ENCODE assay signal across 12 cellular contexts in the genomic region with DNA sequence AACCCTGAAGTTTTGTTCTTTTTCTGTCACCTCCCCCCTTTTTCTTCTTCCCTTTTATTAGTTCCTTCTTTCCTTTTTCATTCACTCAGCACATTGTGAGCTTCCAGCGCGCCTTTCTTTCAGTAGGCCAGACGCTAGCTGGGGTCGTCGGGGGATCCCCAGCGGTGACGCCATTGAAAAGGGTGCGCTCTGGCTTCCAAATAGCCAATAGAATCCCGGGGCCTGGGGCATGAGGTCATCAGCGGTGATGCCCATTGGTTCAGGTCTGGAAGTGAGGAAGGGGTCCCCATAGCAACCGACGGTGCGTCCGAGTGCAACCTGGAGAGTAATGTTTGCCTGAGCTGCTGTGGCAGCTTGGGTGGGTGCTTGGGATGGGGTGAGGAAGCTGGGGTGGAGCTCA. TPM values are rescaled to one million over a fixed set of nuclear protein-coding genes. Genes with fewer than 3 reads are reported as not detected.
DNase-seq lines count a peak whose midpoint lies in the region; ATAC-seq, FAIRE-seq and TF ChIP-seq lines count a peak whose summit lies in the region.
"Had no signal": no experiment of that assay in that cellular context is flagged by ENCODE, and none has a peak within 500 bp of the region (broad histone marks: within the 10 kb centered on the region; RNA-seq: fewer than 3 reads in every experiment).

No MANE protein-coding gene starts in this region.

- H3K36me3 Mint-ChIP-seq in naive thymus-derived CD8-positive, alpha-beta T cell: peaks cover 0 to 15% (median 0%) of the 10 kb centered on the region in 3 donors

- POLR2A ChIA-PET in HEK293 (lab: Yijun Ruan, JAX): interaction anchor here (0.7 to 2.3 kb wide), 2 partner anchors 21 to 219 kb away, joined by 3 to 6 read pairs; a partner anchor contains a TSS
- POLR2A ChIA-PET in K562 (lab: Yijun Ruan, JAX): interaction anchor here (0.6 to 0.7 kb wide), 4 partner anchors 49 to 727 kb away, joined by 3 to 5 read pairs (median 3); a partner anchor contains a TSS
- POLR2A ChIA-PET in naive thymus-derived CD8-positive, alpha-beta T cell (lab: Charles Lee): interaction anchor here (0.6 kb wide), 1 partner anchor 100 kb away, joined by 3 read pairs; no protein-coding TSS in a partner anchor

- H3K9me1 ChIP-seq in K562 (ENCODE audit: control insufficient read depth, insufficient read depth, low read length): no peaks in the 10 kb centered on the region

- peaks cover 0 to 27% (median 14%) of the 10 kb centered on the region in 11 experiments; a peak in 14 of 22 replicates for H4K20me1 ChIP-seq in BLaER1 treated with 17β-estradiol and CSF1 and Interleukin-3, amounts not matched to agents 10 nM and 100 nM
- H4K20me1 ChIP-seq in K562 (replicated peaks; ENCODE audit: control insufficient read depth, insufficient read depth, low read length): no peaks in the 10 kb centered on the region

- no peak for TF ChIP-seq CTCF in HEK293 (tag by site-specific recombination; IDR thresholded peaks at IDR 0.05)
- TF ChIP-seq CTCF in K562 (IDR thresholded peaks at IDR 0.05 in 2 of 3, conservative IDR thresholded peaks at IDR 0.05 in 1 of 3; ENCODE audit: insufficient read depth in 2 of 3, low read depth in 1 of 3, low read length in 3 of 3): no peak
- TF ChIP-seq CTCF in breast epithelium (IDR thresholded peaks at IDR 0.05): no peak

- DNase-seq in K562 (ENCODE audit: extremely low read depth in 1 of 4, low spot score in 3 of 4) (peak in 2 of 4 experiments; percentile 42 to 53), T1000 (lab: John Stamatoyannopoulos, UW) (no peak), HTR-8/SVneo (ENCODE audit: insufficient read length, low spot score) (no peak), substantia nigra (lab: John Stamatoyannopoulos, UW) (no peak), breast epithelium (ENCODE audit: low spot score in 2 of 2) (no peak)
- DNase-seq in naive thymus-derived CD8-positive, alpha-beta T cell: no peak
- DNase-seq: activated CD4-positive, alpha-beta T cell treated with anti-CD3 and anti-CD28 coated beads for 4 hours; stimulated activated CD4-positive, alpha-beta T cell treated with anti-CD3 and anti-CD28 coated beads, Interleukin-1b, Interleukin-23, amount 100 ng/mL, for 48 hours had no signal

- TF ChIP-seq EP300 in K562 (IDR thresholded peaks at IDR 0.05; ENCODE audit: low read length): no peak

- FAIRE-seq in K562 (lab: Jason Lieb, UNC): no peak
- FAIRE-seq in HTR-8/SVneo (lab: Jason Lieb, UNC): no peak
- FAIRE-seq: colon had no signal

- in situ Hi-C loops in K562 (cut with MboI): no loop called here

- H3K79me2 ChIP-seq in K562 (ENCODE audit: control insufficient read depth, insufficient read depth, low read length): no peaks in the 10 kb centered on the region

- H3K9me3 ChIP-seq in BLaER1 treated with 17β-estradiol and CSF1 and Interleukin-3, amounts not matched to agents 10 nM and 100 nM (replicated peaks in 1 of 11): no peaks in the 10 kb centered on the region
- no peaks in the 10 kb centered on the region for H3K9me3 ChIP-seq in HEK293 (ENCODE audit: control insufficient read depth, insufficient read depth, low read depth, low read length)
- no peaks in the 10 kb centered on the region for H3K9me3 ChIP-seq in K562 (replicated peaks; ENCODE audit: control insufficient read depth, insufficient read depth, low read depth, low read length)
- no peaks in the 10 kb centered on the region for H3K9me3 ChIP-seq in breast epithelium

- H3K4me2 ChIP-seq in BLaER1 treated with 17β-estradiol and CSF1 and Interleukin-3, amounts not matched to agents 10 nM and 100 nM: peak overlapping the region; percentile 93 to 100 (median 98)
- H3K4me2 ChIP-seq in K562 (ENCODE audit: insufficient read depth, low read length): peak overlapping the region; percentile 76; the same call in 1 of the 2 replicates

- H3K4me1 Mint-ChIP-seq in naive thymus-derived CD8-positive, alpha-beta T cell: peaks cover 13 to 43% (median 37%) of the 10 kb centered on the region in 4 donors

- CTCF ChIA-PET in HEK293 (lab: Yijun Ruan, JAX) (interaction anchor here (0.6 to 8.0 kb wide), 3 partner anchors 13 to 1414 kb away, joined by 4 to 66 read pairs (median 7); no protein-coding TSS in a partner anchor), K562 (lab: Yijun Ruan, JAX; ENCODE audit: low intra/inter-chr PET ratio) (no interaction called here)

- H3K4me3 ChIP-seq in BLaER1 treated with 17β-estradiol and CSF1 and Interleukin-3, amounts not matched to agents 10 nM and 100 nM: peak overlapping the region in 6 of 10 experiments; percentile 49 to 66 (median 56); a peak in 9 of 20 replicates
- H3K4me3 ChIP-seq in HEK293 (ENCODE audit: low read depth, low read length) (no peak overlapping the region), K562 (no peak overlapping the region), breast epithelium (no peak overlapping the region)

- H3K36me3 ChIP-seq in BLaER1 treated with 17β-estradiol and CSF1 and Interleukin-3, amounts not matched to agents 10 nM and 100 nM: peaks cover 7 to 29% (median 23%) of the 10 kb centered on the region in 11 experiments; a peak in 18 of 22 replicates
- H3K36me3 ChIP-seq in HEK293 (ENCODE audit: control insufficient read depth in 2 of 2, insufficient read depth in 1 of 2, low read length in 2 of 2) (peaks cover 0 to 5% of the 10 kb centered on the region in 2 experiments; a peak in 1 of 3 replicates), K562 (ENCODE audit: control insufficient read depth, insufficient read depth, low read length) (peaks cover 15% of the 10 kb centered on the region; the same call in 1 of the 3 replicates), breast epithelium (no peaks in the 10 kb centered on the region)

- peak overlapping the region; percentile 52 to 89 (median 78); a peak in 20 of 22 replicates for H3K27ac ChIP-seq in BLaER1 treated with 17β-estradiol and CSF1 and Interleukin-3, amounts not matched to agents 10 nM and 100 nM
- H3K27ac ChIP-seq in HEK293 (ENCODE audit: extremely low read depth, low read depth, low read length): no peak overlapping the region
- peak overlapping the region; percentile 44; the same call in 1 of the 3 replicates for H3K27ac ChIP-seq in K562 (ENCODE audit: extremely low read depth, low read depth, low read length)
- H3K27ac ChIP-seq in substantia nigra (ENCODE audit: low read depth, low read length, poor library complexity, severe bottlenecking): no peak overlapping the region
- peak overlapping the region in 1 of 2 donors; percentile 51 for H3K27ac ChIP-seq in breast epithelium

- peak overlapping the region in 5 of 10 donors; percentile 43 to 88 (median 76) for H3K27ac Mint-ChIP-seq in naive thymus-derived CD8-positive, alpha-beta T cell

- H2AFZ ChIP-seq in K562 (ENCODE audit: low read depth, low read length): peak overlapping the region; percentile 87

- WGBS in K562 (ENCODE audit: insufficient coverage, low coverage, missing lambda C conversion rate): 71% methylated on average over 11 of the region's 14 CpGs

- no peak for TF ChIP-seq RAD21 in K562 (CRISPR knock-in tag; conservative IDR thresholded peaks at IDR 0.05 in 1 of 2, IDR thresholded peaks at IDR 0.05 in 1 of 2)

- peak overlapping the region in 9 of 10 donors; percentile 58 to 78 (median 63) for H3K4me3 Mint-ChIP-seq in naive thymus-derived CD8-positive, alpha-beta T cell

- no peak for TF ChIP-seq POLR2A in K562 (conservative IDR thresholded peaks at IDR 0.05)
- no peak for TF ChIP-seq POLR2A in breast epithelium (IDR thresholded peaks at IDR 0.05)

- H3K9ac ChIP-seq in BLaER1 treated with 17β-estradiol and CSF1 and Interleukin-3, amounts not matched to agents 10 nM and 100 nM: peak overlapping the region; percentile 67 to 79 (median 75); a peak in 21 of 22 replicates
- peak overlapping the region; percentile 48 to 70; a peak in 3 of 4 replicates for H3K9ac ChIP-seq in K562 (ENCODE audit: insufficient read depth in 1 of 2, low read depth in 2 of 2, low read length in 2 of 2)

- H3K27me3 Mint-ChIP-seq in naive thymus-derived CD8-positive, alpha-beta T cell: no peaks in the 10 kb centered on the region

- intact Hi-C loops in K562 (cut with micrococcal nuclease) (loop anchor here (1.0 to 2.0 kb wide), 2 partner anchors 8 to 13 kb away; a partner anchor contains a TSS), breast epithelium (cut with DNase I; ENCODE audit: low total_unique reads) (no loop called here)

- peaks cover 95 to 100% (median 99%) of the 10 kb centered on the region in 10 experiments for H3K4me1 ChIP-seq in BLaER1 treated with 17β-estradiol and CSF1 and Interleukin-3, amounts not matched to agents 10 nM and 100 nM
- peaks cover 5% of the 10 kb centered on the region; the same call in 1 of the 2 replicates for H3K4me1 ChIP-seq in HEK293 (ENCODE audit: control insufficient read depth, insufficient read depth, low read length)
- peaks cover 26 to 42% of the 10 kb centered on the region in 2 experiments for H3K4me1 ChIP-seq in K562 (replicated peaks in 1 of 2; ENCODE audit: control insufficient read depth in 2 of 2, insufficient read depth in 2 of 2, low read length in 2 of 2)
- H3K4me1 ChIP-seq in breast epithelium: peaks cover 0 to 6% of the 10 kb centered on the region in 2 donors

- no peaks in the 10 kb centered on the region for H3K9me3 Mint-ChIP-seq in naive thymus-derived CD8-positive, alpha-beta T cell

- no peaks in the 10 kb centered on the region for H3K27me3 ChIP-seq in BLaER1 treated with 17β-estradiol and CSF1 and Interleukin-3, amounts not matched to agents 10 nM and 100 nM
- H3K27me3 ChIP-seq in K562 (ENCODE audit: control insufficient read depth in 2 of 2, insufficient read depth in 2 of 2, low read length in 2 of 2): no peaks in the 10 kb centered on the region
- H3K27me3 ChIP-seq in breast epithelium: no peaks in the 10 kb centered on the region

- no TSS peak for BruUV-seq in K562 (replicated peaks; lab: Mats Ljungman, UMichigan)

- ATAC-seq in K562: no peak
- no peak for ATAC-seq in naive thymus-derived CD8-positive, alpha-beta T cell

RNA-seq across cellular contexts. Expression of a gene that starts 6.9 kb away (rescaled TPM):
- 3.7 and 9.0 TPM in 2 replicates for total RNA-seq in K562 (2011; cell fraction: chromatin; rRNA removed; ENCODE audit: low replicate concordance)
- total RNA-seq in K562 (2011; cell fraction: nucleolus; rRNA removed): 11.2 and 12.4 TPM in 2 replicates
- 8.1 and 10.5 TPM in 2 replicates for total RNA-seq in K562 (2011; cell fraction: nucleoplasm; rRNA removed)
- 4.5 and 8.6 TPM in 2 replicates for total RNA-seq in K562 (2014; rRNA removed)
- total RNA-seq in K562 (2014; rRNA removed; fragmentation: Illumina TruSeq; extraction: Trizol): 1.7 and 3.3 TPM in 2 replicates
- 4.7 and 4.9 TPM in 2 replicates for total RNA-seq in K562 (2015; rRNA removed; fragmentation: Illumina TruSeq; extraction: Trizol)
- total RNA-seq in K562 (2021): 6.2 and 7.1 TPM in 2 replicates
- polyA plus RNA-seq in K562 (2011; rRNA removed): 7.3 and 10.9 TPM in 2 replicates
- 10.9 and 15.6 TPM in 2 replicates for polyA plus RNA-seq in K562 (2011; cell fraction: cytosol; rRNA removed)
- 14.1 and 14.9 TPM in 2 replicates for polyA plus RNA-seq in K562 (2011; cell fraction: nucleus; rRNA removed)
- 4.5 and 7.1 TPM in 2 replicates for polyA plus RNA-seq in K562 (2012)
- polyA plus RNA-seq in K562 (2014; fragmentation: Illumina TruSeq; extraction: Trizol): 7.9 and 9.3 TPM in 2 replicates
- polyA plus RNA-seq in K562 (2014; fragmentation: Nextera tagmentation; extraction: Ambion mirVana): under 1 TPM; 0.59 to 0.63 TPM
- polyA plus RNA-seq in K562 (2014; rRNA removed): 4.8 and 6.8 TPM in 2 replicates
- 2.0 and 3.1 TPM in 2 replicates for polyA minus RNA-seq in K562 (2011; rRNA and poly(A)+ RNA removed)
- polyA minus RNA-seq in K562 (2011; cell fraction: cytosol; rRNA and poly(A)+ RNA removed): 5.5 and 6.3 TPM in 2 replicates
- 2.7 and 5.9 TPM in 2 replicates for polyA minus RNA-seq in K562 (2011; cell fraction: nucleus; rRNA and poly(A)+ RNA removed)
- total RNA-seq in naive thymus-derived CD8-positive, alpha-beta T cell: 1 to 10 TPM in 1 of 2 experiments, under 1 TPM in 1; 0.88 to 1.2 TPM
- 1 to 10 TPM in 1 of 3 donors, under 1 TPM in 2; 0.53 to 1.3 (median 0.56) TPM for polyA plus RNA-seq in naive thymus-derived CD8-positive, alpha-beta T cell
- 1 to 10 TPM; 1.6 to 7.2 (median 6.6) TPM for total RNA-seq in breast epithelium

RNA-seq across cellular contexts. Expression of a gene that starts 8.2 kb away (rescaled TPM):
- 4.6 and 12.1 TPM in 2 replicates for total RNA-seq in K562 (2011; cell fraction: chromatin; rRNA removed; ENCODE audit: low replicate concordance)
- total RNA-seq in K562 (2011; cell fraction: nucleolus; rRNA removed): 12.6 and 17.5 TPM in 2 replicates
- 10.9 and 12.2 TPM in 2 replicates for total RNA-seq in K562 (2011; cell fraction: nucleoplasm; rRNA removed)
- total RNA-seq in K562 (2014; rRNA removed) (7.4 and 10.6 TPM in 2 replicates), K562 (2014; rRNA removed; fragmentation: Illumina TruSeq; extraction: Trizol) (2.0 and 2.9 TPM in 2 replicates), K562 (2015; rRNA removed; fragmentation: Illumina TruSeq; extraction: Trizol) (5.7 and 5.9 TPM in 2 replicates), K562 (2021) (4.7 and 6.1 TPM in 2 replicates), breast epithelium (10 to 100 TPM in 2 of 3 donors, 1 to 10 TPM in 1; 4.8 to 26.6 (median 23.9) TPM)
- polyA plus RNA-seq in K562 (2011; rRNA removed) (6.5 and 10.2 TPM in 2 replicates), K562 (2014; fragmentation: Illumina TruSeq; extraction: Trizol) (6.1 and 6.2 TPM in 2 replicates), K562 (2014; fragmentation: Nextera tagmentation; extraction: Ambion mirVana) (under 1 TPM; 0.68 to 0.89 TPM), K562 (2014; rRNA removed) (5.9 and 6.5 TPM in 2 replicates)
- 11.8 and 12.2 TPM in 2 replicates for polyA plus RNA-seq in K562 (2011; cell fraction: cytosol; rRNA removed)
- polyA plus RNA-seq in K562 (2011; cell fraction: nucleus; rRNA removed): 8.5 and 9.2 TPM in 2 replicates
- 6.1 and 6.4 TPM in 2 replicates for polyA plus RNA-seq in K562 (2012)
- polyA minus RNA-seq in K562 (2011; rRNA and poly(A)+ RNA removed): 2.5 and 5.7 TPM in 2 replicates
- 4.9 and 6.5 TPM in 2 replicates for polyA minus RNA-seq in K562 (2011; cell fraction: cytosol; rRNA and poly(A)+ RNA removed)
- 2.6 TPM in 2 replicates for polyA minus RNA-seq in K562 (2011; cell fraction: nucleus; rRNA and poly(A)+ RNA removed)
- 1 to 10 TPM; 4.6 to 5.3 TPM for total RNA-seq in naive thymus-derived CD8-positive, alpha-beta T cell
- polyA plus RNA-seq in naive thymus-derived CD8-positive, alpha-beta T cell: 1 to 10 TPM; 1.0 to 2.6 (median 1.1) TPM

RNA-seq across cellular contexts. Expression of a gene that starts 20.6 kb away (rescaled TPM):
- total RNA-seq in K562 (2011; cell fraction: chromatin; rRNA removed; ENCODE audit: low replicate concordance): 77.6 and 286 TPM in 2 replicates
- 230 and 253 TPM in 2 replicates for total RNA-seq in K562 (2011; cell fraction: nucleolus; rRNA removed)
- total RNA-seq in K562 (2011; cell fraction: nucleoplasm; rRNA removed): 121 and 122 TPM in 2 replicates
- 35.9 and 61.0 TPM in 2 replicates for total RNA-seq in K562 (2014; rRNA removed)
- total RNA-seq in K562 (2014; rRNA removed; fragmentation: Illumina TruSeq; extraction: Trizol): 10.1 and 15.2 TPM in 2 replicates
- total RNA-seq in K562 (2015; rRNA removed; fragmentation: Illumina TruSeq; extraction: Trizol): 34.3 and 35.4 TPM in 2 replicates
- 67.8 and 72.3 TPM in 2 replicates for total RNA-seq in K562 (2021)
- 29.8 and 54.7 TPM in 2 replicates for polyA plus RNA-seq in K562 (2011; rRNA removed)
- polyA plus RNA-seq in K562 (2011; cell fraction: cytosol; rRNA removed): 48.9 and 94.6 TPM in 2 replicates
- 188 and 324 TPM in 2 replicates for polyA plus RNA-seq in K562 (2011; cell fraction: nucleus; rRNA removed)
- polyA plus RNA-seq in K562 (2012): 48.3 and 70.8 TPM in 2 replicates
- polyA plus RNA-seq in K562 (2014; fragmentation: Illumina TruSeq; extraction: Trizol): 32.8 and 39.7 TPM in 2 replicates
- 1 to 10 TPM in 1 of 2 experiments, under 1 TPM in 1; 0.69 to 2.6 TPM for polyA plus RNA-seq in K562 (2014; fragmentation: Nextera tagmentation; extraction: Ambion mirVana)
- 53.2 and 66.2 TPM in 2 replicates for polyA plus RNA-seq in K562 (2014; rRNA removed)
- 25.0 and 32.3 TPM in 2 replicates for polyA minus RNA-seq in K562 (2011; rRNA and poly(A)+ RNA removed)
- 58.9 and 76.8 TPM in 2 replicates for polyA minus RNA-seq in K562 (2011; cell fraction: cytosol; rRNA and poly(A)+ RNA removed)
- polyA minus RNA-seq in K562 (2011; cell fraction: nucleus; rRNA and poly(A)+ RNA removed): 56.0 and 61.5 TPM in 2 replicates
- total RNA-seq in naive thymus-derived CD8-positive, alpha-beta T cell: 10 to 100 TPM; 21.1 to 21.9 TPM
- polyA plus RNA-seq in naive thymus-derived CD8-positive, alpha-beta T cell: 1 to 10 TPM; 2.8 to 4.5 (median 3.1) TPM
- total RNA-seq in breast epithelium: 100 to 1,000 TPM in 2 of 3 donors, 10 to 100 TPM in 1; 97.8 to 155 (median 109) TPM

RNA-seq across cellular contexts. Expression of a gene that starts 38.1 kb away (rescaled TPM):
- total RNA-seq in K562 (2011; cell fraction: chromatin; rRNA removed; ENCODE audit: low replicate concordance): not detected in 2 replicates
- not detected in 2 replicates for total RNA-seq in K562 (2011; cell fraction: nucleolus; rRNA removed)
- not detected in 2 replicates for total RNA-seq in K562 (2011; cell fraction: nucleoplasm; rRNA removed)
- not detected in 2 replicates for total RNA-seq in K562 (2014; rRNA removed)
- not detected in 2 replicates for total RNA-seq in K562 (2014; rRNA removed; fragmentation: Illumina TruSeq; extraction: Trizol)
- not detected in 2 replicates for total RNA-seq in K562 (2015; rRNA removed; fragmentation: Illumina TruSeq; extraction: Trizol)
- total RNA-seq in K562 (2021): not detected in 2 replicates
- not detected in 2 replicates for polyA plus RNA-seq in K562 (2011; rRNA removed)
- polyA plus RNA-seq in K562 (2011; cell fraction: cytosol; rRNA removed): not detected in 2 replicates
- polyA plus RNA-seq in K562 (2011; cell fraction: nucleus; rRNA removed): 0.08 and 0.10 TPM in 2 replicates
- 0.15 TPM in 1 of 2 replicates, not detected in the other for polyA plus RNA-seq in K562 (2012)
- not detected in 2 replicates for polyA plus RNA-seq in K562 (2014; fragmentation: Illumina TruSeq; extraction: Trizol)
- not detected for polyA plus RNA-seq in K562 (2014; fragmentation: Nextera tagmentation; extraction: Ambion mirVana)
- not detected in 2 replicates for polyA plus RNA-seq in K562 (2014; rRNA removed)
- polyA minus RNA-seq in K562 (2011; rRNA and poly(A)+ RNA removed): not detected in 2 replicates
- not detected in 2 replicates for polyA minus RNA-seq in K562 (2011; cell fraction: cytosol; rRNA and poly(A)+ RNA removed)
- not detected in 2 replicates for polyA minus RNA-seq in K562 (2011; cell fraction: nucleus; rRNA and poly(A)+ RNA removed)
- total RNA-seq in naive thymus-derived CD8-positive, alpha-beta T cell: not detected
- polyA plus RNA-seq in naive thymus-derived CD8-positive, alpha-beta T cell: not detected
- under 1 TPM; 0.16 to 0.66 (median 0.44) TPM for total RNA-seq in breast epithelium
- total RNA-seq: liver had no signal
- polyA plus RNA-seq: liver had no signal

RNA-seq across cellular contexts. Expression of a gene that starts 38.1 kb away (rescaled TPM):
- 1.1 and 2.4 TPM in 2 replicates for total RNA-seq in K562 (2011; cell fraction: chromatin; rRNA removed; ENCODE audit: low replicate concordance)
- total RNA-seq in K562 (2011; cell fraction: nucleolus; rRNA removed): 1.3 and 1.7 TPM in 2 replicates
- 0.99 and 1.3 TPM in 2 replicates for total RNA-seq in K562 (2011; cell fraction: nucleoplasm; rRNA removed)
- total RNA-seq in K562 (2014; rRNA removed) (0.12 TPM in 1 of 2 replicates, not detected in the other), K562 (2014; rRNA removed; fragmentation: Illumina TruSeq; extraction: Trizol) (0.11 TPM in 1 of 2 replicates, not detected in the other), K562 (2015; rRNA removed; fragmentation: Illumina TruSeq; extraction: Trizol) (0.11 TPM in 1 of 2 replicates, not detected in the other), K562 (2021) (0.09 and 0.40 TPM in 2 replicates), breast epithelium (1 to 10 TPM in 2 of 3 donors, under 1 TPM in 1; 0.48 to 4.4 (median 3.3) TPM)
- polyA plus RNA-seq in K562 (2011; rRNA removed) (0.49 and 1.1 TPM in 2 replicates), K562 (2014; fragmentation: Illumina TruSeq; extraction: Trizol) (0.10 TPM in 1 of 2 replicates, not detected in the other), K562 (2014; fragmentation: Nextera tagmentation; extraction: Ambion mirVana) (not detected), K562 (2014; rRNA removed) (0.22 and 0.37 TPM in 2 replicates)
- 0.30 and 0.40 TPM in 2 replicates for polyA plus RNA-seq in K562 (2011; cell fraction: cytosol; rRNA removed)
- polyA plus RNA-seq in K562 (2011; cell fraction: nucleus; rRNA removed): 9.0 and 9.2 TPM in 2 replicates
- polyA plus RNA-seq in K562 (2012): 0.36 and 2.9 TPM in 2 replicates
- 0.24 and 0.25 TPM in 2 replicates for polyA minus RNA-seq in K562 (2011; rRNA and poly(A)+ RNA removed)
- not detected in 2 replicates for polyA minus RNA-seq in K562 (2011; cell fraction: cytosol; rRNA and poly(A)+ RNA removed)
- polyA minus RNA-seq in K562 (2011; cell fraction: nucleus; rRNA and poly(A)+ RNA removed): 0.33 and 0.40 TPM in 2 replicates
- total RNA-seq in naive thymus-derived CD8-positive, alpha-beta T cell: 1 to 10 TPM in 1 of 2 experiments, under 1 TPM in 1; 0.83 to 1.1 TPM
- polyA plus RNA-seq in naive thymus-derived CD8-positive, alpha-beta T cell: not detected

Comparison
In these comparisons a context has a peak if more than half of its experiments do, and no peak if none do; other contexts are left out.
1. H3K27ac ChIP-seq: peak in BLaER1 treated with 17β-estradiol and CSF1 and Interleukin-3, amounts not matched to agents 10 nM and 100 nM (11 of 11) and K562 (single experiment); none in HEK293 (single experiment) and substantia nigra (single experiment).
2. H3K4me3 ChIP-seq: peak in BLaER1 treated with 17β-estradiol and CSF1 and Interleukin-3, amounts not matched to agents 10 nM and 100 nM (6 of 10); none in HEK293 (single experiment), K562 (single experiment) and breast epithelium (0 of 3).